ENCODE assay signal across 12 cellular contexts in the genomic region with DNA sequence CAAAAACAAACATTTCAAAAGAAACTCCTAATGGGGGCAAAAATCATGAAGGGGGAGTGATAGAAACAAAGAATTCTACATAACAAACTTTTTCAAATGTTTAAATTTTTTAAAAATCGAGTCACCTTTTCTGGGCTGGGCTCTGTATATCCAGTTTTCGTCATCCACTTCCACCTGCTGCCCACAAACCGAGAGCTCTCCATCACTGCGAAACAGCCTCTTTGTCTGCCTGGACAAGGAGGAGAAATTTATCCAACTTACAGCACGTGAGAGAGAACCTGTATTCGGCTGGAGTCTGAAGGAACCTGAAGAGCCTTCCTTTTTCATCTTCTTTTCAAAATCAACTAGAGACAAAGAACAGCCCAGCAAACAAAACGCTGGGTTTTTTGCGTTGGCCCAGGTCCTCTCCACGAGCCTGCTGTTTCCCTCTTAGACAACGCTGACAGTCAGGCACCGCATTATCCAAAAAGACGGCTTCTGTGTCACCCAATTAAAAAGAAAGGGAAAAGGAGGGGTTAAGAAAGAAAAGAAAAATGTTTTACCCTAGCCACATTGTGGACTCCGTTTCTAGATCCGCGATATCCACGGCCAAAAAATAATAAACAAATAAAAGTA.
DNase-seq lines count a peak whose midpoint lies in the region; ATAC-seq, FAIRE-seq and TF ChIP-seq lines count a peak whose summit lies in the region.
"Had no signal": no experiment of that assay in that cellular context is flagged by ENCODE, and none has a peak within 500 bp of the region (broad histone marks: within the 10 kb centered on the region; RNA-seq: fewer than 3 reads in every experiment).

No MANE protein-coding gene starts in this region.

- no peaks in the 10 kb centered on the region for H3K9me3 Mint-ChIP-seq in CD4-positive, alpha-beta memory T cell
- H3K9me3 Mint-ChIP-seq: type B pancreatic cell had no signal

- H3K4me1 ChIP-seq in ES-I3 (ENCODE audit: insufficient read depth, low read length) (peaks cover 20% of the 10 kb centered on the region), SJCRH30 (no peaks in the 10 kb centered on the region), right cardiac atrium (ENCODE audit: control insufficient read depth, insufficient read depth, low read length) (peaks cover 2% of the 10 kb centered on the region), small intestine (ENCODE audit: control insufficient read depth in 2 of 2, insufficient read depth in 1 of 2, low read depth in 1 of 2, low read length in 1 of 2) (peaks cover 0 to 2% of the 10 kb centered on the region in 2 donors)
- H3K4me1 ChIP-seq in CD4-positive, alpha-beta memory T cell (ENCODE audit: insufficient read depth, low read length): no peaks in the 10 kb centered on the region

- no peaks in the 10 kb centered on the region for H3K36me3 Mint-ChIP-seq in CD4-positive, alpha-beta memory T cell
- H3K36me3 Mint-ChIP-seq: type B pancreatic cell had no signal

- TF ChIP-seq CTCF in RWPE1 (conservative IDR thresholded peaks at IDR 0.05; ENCODE audit: low read depth): no peak

- H3K27me3 Mint-ChIP-seq in CD4-positive, alpha-beta memory T cell: peaks cover 10 to 16% of the 10 kb centered on the region in 2 donors
- H3K27me3 Mint-ChIP-seq: type B pancreatic cell had no signal

- peak overlapping the region; percentile 64; the same call in 1 of the 2 replicates for H3K9ac ChIP-seq in ES-I3 (ENCODE audit: low read depth, low read length)

- intact Hi-C loops in right cardiac atrium (cut with DNase I): loop anchor here in 1 of 4 donors (10.0 kb wide), 1 partner anchor 47 kb away; no protein-coding TSS in a partner anchor
- intact Hi-C loops in CD4-positive, alpha-beta memory T cell (cut with micrococcal nuclease): no loop called here

- POLR2A ChIA-PET in CD4-positive, alpha-beta memory T cell (lab: Charles Lee; ENCODE audit: partially characterized antibody): no interaction called here
- POLR2A ChIA-PET in RWPE1 (lab: Yijun Ruan, JAX; ENCODE audit: low non-redundant PET): no interaction called here

- peak overlapping the region in 2 of 8 donors; percentile 55 to 59 for H3K4me3 Mint-ChIP-seq in CD4-positive, alpha-beta memory T cell
- H3K4me3 Mint-ChIP-seq: activated CD8-positive, alpha-beta T cell treated with anti-CD3 and anti-CD28 coated beads, Interleukin-2, amount 10 ng/mL, durations not matched to agents 7 days and 5 days; type B pancreatic cell had no signal

- WGBS in right cardiac atrium: 12% methylated on average over 16 of the region's 16 CpGs
- 16 to 28% (median 22%) methylated on average over 16 of the region's 16 CpGs for WGBS in small intestine, 3 donors

- peak overlapping the region; percentile 45 for H3K4me3 ChIP-seq in SJCRH30
- H3K4me3 ChIP-seq in right cardiac atrium (ENCODE audit: low read length): peak overlapping the region; percentile 84
- H3K4me3 ChIP-seq in CD4-positive, alpha-beta memory T cell (ENCODE audit: low read length in 2 of 2): no peak overlapping the region
- peak overlapping the region in 1 of 2 donors; percentile 54 for H3K4me3 ChIP-seq in small intestine (ENCODE audit: low read depth in 1 of 2, low read length in 2 of 2)

- H3K36me3 ChIP-seq in ES-I3 (ENCODE audit: insufficient read depth, low read length): no peaks in the 10 kb centered on the region
- no peaks in the 10 kb centered on the region for H3K36me3 ChIP-seq in SJCRH30
- no peaks in the 10 kb centered on the region for H3K36me3 ChIP-seq in CD4-positive, alpha-beta memory T cell (ENCODE audit: insufficient read depth, low read length)
- H3K36me3 ChIP-seq in small intestine (ENCODE audit: control insufficient read depth in 2 of 2, insufficient read depth in 2 of 2, low read length in 2 of 2): no peaks in the 10 kb centered on the region

- no peaks in the 10 kb centered on the region for H3K27me3 ChIP-seq in SJCRH30
- no peaks in the 10 kb centered on the region for H3K27me3 ChIP-seq in right cardiac atrium (ENCODE audit: control insufficient read depth, insufficient read depth)
- H3K27me3 ChIP-seq in CD4-positive, alpha-beta memory T cell (ENCODE audit: insufficient read depth, low read length): no peaks in the 10 kb centered on the region
- peaks cover 0 to 2% of the 10 kb centered on the region in 2 donors for H3K27me3 ChIP-seq in small intestine (ENCODE audit: control insufficient read depth in 2 of 2, insufficient read depth in 2 of 2, low read length in 2 of 2)

- H3K9me3 ChIP-seq in ES-I3 (ENCODE audit: control insufficient read depth, insufficient read depth, low read length) (no peaks in the 10 kb centered on the region), SJCRH30 (replicated peaks) (no peaks in the 10 kb centered on the region), right cardiac atrium (ENCODE audit: control insufficient read depth, low read length) (no peaks in the 10 kb centered on the region), small intestine (ENCODE audit: control insufficient read depth, low read depth) (no peaks in the 10 kb centered on the region)
- no peaks in the 10 kb centered on the region for H3K9me3 ChIP-seq in CD4-positive, alpha-beta memory T cell (ENCODE audit: control insufficient read depth in 1 of 2, low read length in 2 of 2)

- CTCF ChIA-PET in CD4-positive, alpha-beta memory T cell (lab: Charles Lee; ENCODE audit: partially characterized antibody): no interaction called here
- CTCF ChIA-PET in RWPE1 (lab: Yijun Ruan, JAX): interaction anchor here (0.6 kb wide), 1 partner anchor 194 kb away, joined by 3 read pairs; no protein-coding TSS in a partner anchor

- H3K27ac ChIP-seq in SJCRH30 (no peak overlapping the region), right cardiac atrium (ENCODE audit: low read length) (peak overlapping the region; percentile 67), RWPE1 (no peak overlapping the region), small intestine (ENCODE audit: low read depth in 1 of 2, low read length in 1 of 2) (no peak overlapping the region)
- H3K27ac ChIP-seq in CD4-positive, alpha-beta memory T cell (ENCODE audit: low read depth, low read length): no peak overlapping the region

- peaks cover 0 to 4% (median 2%) of the 10 kb centered on the region in 4 donors for H3K4me1 Mint-ChIP-seq in CD4-positive, alpha-beta memory T cell

- DNase-seq in SJCRH30 (no peak), right cardiac atrium (no peak), retina (peak; percentile 73), RWPE1 (ENCODE audit: low spot score) (no peak), small intestine (no peak)
- DNase-seq in CD4-positive, alpha-beta memory T cell: no peak
- DNase-seq in activated CD4-positive, CD25-positive, alpha-beta regulatory T cell (lab: John Stamatoyannopoulos, UW): no peak
- DNase-seq: activated CD8-positive, alpha-beta T cell treated with anti-CD3 and anti-CD28 coated beads, Interleukin-2, amount 10 ng/mL, durations not matched to agents 7 days and 5 days; effector CD8-positive, alpha-beta T cell had no signal

- no peak for FAIRE-seq in small intestine (lab: Jason Lieb, UNC)
- FAIRE-seq: RCC 7860 had no signal

- H3K27ac Mint-ChIP-seq in CD4-positive, alpha-beta memory T cell: no peak overlapping the region
- H3K27ac Mint-ChIP-seq: activated CD8-positive, alpha-beta T cell treated with anti-CD3 and anti-CD28 coated beads, Interleukin-2, amount 10 ng/mL, durations not matched to agents 7 days and 5 days; type B pancreatic cell had no signal

- peak in 1 of 2 donors; percentile 31 for ATAC-seq in right cardiac atrium
- ATAC-seq: activated CD8-positive, alpha-beta T cell treated with anti-CD3 and anti-CD28 coated beads, Interleukin-2, amount 10 ng/mL, durations not matched to agents 7 days and 5 days had no signal

Comparison
In these comparisons a context has a peak if more than half of its experiments do, and no peak if none do; other contexts are left out.
1. H3K4me3 ChIP-seq: peak in SJCRH30 (single experiment) and right cardiac atrium (single experiment); none in CD4-positive, alpha-beta memory T cell (0 of 2).